ENCODE assay signal across 20 cellular contexts in the genomic region with DNA sequence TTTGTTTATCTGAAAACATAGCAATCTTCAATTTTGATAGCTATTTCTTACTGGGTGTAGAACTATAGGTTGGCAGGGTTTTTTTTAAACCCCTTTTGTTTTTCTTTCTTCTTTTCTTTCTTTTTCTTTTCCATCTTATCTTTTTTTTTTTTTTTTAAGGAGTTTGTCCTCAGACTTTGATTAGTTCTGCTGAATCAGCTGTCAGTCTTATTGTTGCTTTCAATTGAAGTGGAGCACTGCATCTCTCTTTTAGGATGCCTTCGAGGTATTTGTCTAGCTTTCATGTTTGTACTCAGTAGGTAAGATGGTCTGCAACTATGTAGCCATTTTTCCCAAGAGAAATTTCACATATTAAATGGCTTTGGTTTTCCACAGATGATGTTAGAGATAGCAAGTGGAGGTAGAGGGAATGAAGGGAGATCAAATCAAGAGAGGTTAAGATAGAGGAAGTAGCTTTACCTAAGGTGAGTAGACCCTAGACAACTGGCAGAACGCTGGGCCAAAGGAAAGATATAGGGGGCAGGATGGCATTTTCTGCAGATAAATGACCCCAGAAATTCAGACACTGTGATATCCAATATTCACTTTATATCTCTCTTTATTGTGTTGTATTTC.
DNase-seq lines count a peak whose midpoint lies in the region; ATAC-seq and TF ChIP-seq lines count a peak whose summit lies in the region.
"Had no signal": no experiment of that assay in that cellular context is flagged by ENCODE, and none has a peak within 500 bp of the region (broad histone marks: within the 10 kb centered on the region; RNA-seq: fewer than 3 reads in every experiment).

No MANE protein-coding gene starts in this region.

- no TSS peak for BruUV-seq in Panc1 (replicated peaks; lab: Mats Ljungman, UMichigan)

- POLR2A ChIA-PET in Panc1 (lab: Charles Lee) = interaction anchor here (0.6 to 0.7 kb wide), 3 partner anchors 21 to 243 kb away, joined by 3 read pairs; no protein-coding TSS in a partner anchor

- H3K36me3 ChIP-seq in heart right ventricle (no peaks in the 10 kb centered on the region), Panc1 (ENCODE audit: control insufficient read depth, insufficient read depth, low read length) (no peaks in the 10 kb centered on the region), subcutaneous abdominal adipose tissue (ENCODE audit: control insufficient read depth in 5 of 5, insufficient read depth in 5 of 5, low read length in 5 of 5) (no peaks in the 10 kb centered on the region)

- peaks cover 59% of the 10 kb centered on the region for H3K4me1 Mint-ChIP-seq in memory B cell

- H3K27ac Mint-ChIP-seq in memory B cell = peak overlapping the region; percentile 95
- H3K27ac Mint-ChIP-seq: activated T-cell treated with anti-CD3 and anti-CD28 coated beads, Interleukin-2, amount 50 U/mL, for 72 hours; type B pancreatic cell; WTC11 had no signal

- CTCF ChIA-PET in Panc1 (lab: Charles Lee) = no interaction called here

- no peak overlapping the region for H3K4me3 Mint-ChIP-seq in memory B cell
- H3K4me3 Mint-ChIP-seq: activated T-cell treated with anti-CD3 and anti-CD28 coated beads, Interleukin-2, amount 50 U/mL, for 72 hours; type B pancreatic cell; WTC11 had no signal

- no peaks in the 10 kb centered on the region for H3K9me3 Mint-ChIP-seq in memory B cell
- H3K9me3 Mint-ChIP-seq: activated naive CD8-positive, alpha-beta T cell treated with anti-CD3 and anti-CD28 coated beads, Interleukin-2, amount 50 U/mL, for 24 hours; T-helper 1 cell treated with Interleukin-12 subunit alpha and Interleukin-12 subunit beta and Interleukin-4 antibody, amounts not matched to agents 30 μg/mL and 1 μg/mL, for 36 hours; type B pancreatic cell; WTC11 had no signal

- in situ Hi-C loops in Panc1 (cut with HindIII; ENCODE audit: low pct_unique_long_range_greater_than_20kb, low sequenced_read_pairs) = no loop called here

- H3K27ac ChIP-seq in heart right ventricle (peak overlapping the region in 9 of 10 donors; percentile 27 to 92 (median 76)), Panc1 (ENCODE audit: low read length) (peak overlapping the region; percentile 100), subcutaneous abdominal adipose tissue (ENCODE audit: low read depth, low read length) (peak overlapping the region; percentile 62), dorsolateral prefrontal cortex (no peak overlapping the region)

- H3K9me3 ChIP-seq in heart right ventricle = no peaks in the 10 kb centered on the region
- no peaks in the 10 kb centered on the region for H3K9me3 ChIP-seq in Panc1 (ENCODE audit: control insufficient read depth, insufficient read depth, low read depth, low read length)
- no peaks in the 10 kb centered on the region for H3K9me3 ChIP-seq in subcutaneous abdominal adipose tissue (ENCODE audit: control insufficient read depth in 5 of 5, low read length in 5 of 5)

- intact Hi-C loops in heart right ventricle (cut with DNase I) = no loop called here
- intact Hi-C loops in left ventricle myocardium superior (cut with micrococcal nuclease) = no loop called here
- intact Hi-C loops in Panc1 (cut with micrococcal nuclease; ENCODE audit: unreplicated experiment) = no loop called here
- intact Hi-C loops in dorsolateral prefrontal cortex (cut with DNase I) = no loop called here

- H3K4me1 ChIP-seq in heart right ventricle = peaks cover 0 to 47% (median 29%) of the 10 kb centered on the region in 9 donors
- H3K4me1 ChIP-seq in Panc1 (ENCODE audit: control insufficient read depth, insufficient read depth, low read length) = peaks cover 41% of the 10 kb centered on the region
- H3K4me1 ChIP-seq in subcutaneous abdominal adipose tissue (ENCODE audit: control insufficient read depth in 5 of 5, insufficient read depth in 5 of 5, low read length in 5 of 5) = peaks cover 4 to 34% (median 32%) of the 10 kb centered on the region in 5 donors

- no peak for TF ChIP-seq CTCF in heart right ventricle (IDR thresholded peaks at IDR 0.05)
- TF ChIP-seq CTCF in Panc1 (IDR thresholded peaks at IDR 0.05) = no peak
- no peak for TF ChIP-seq CTCF in dorsolateral prefrontal cortex (IDR thresholded peaks at IDR 0.05 in 54 of 56, conservative IDR thresholded peaks at IDR 0.05 in 2 of 56; ENCODE audit: low read depth in 1 of 56, partially characterized antibody in 56 of 56)

- ATAC-seq in heart right ventricle (no peak), left ventricle myocardium superior (no peak), Panc1 (no peak), memory B cell (ENCODE audit: low read depth) (no peak), GM21381 (IDR thresholded peaks at IDR 0.05; ENCODE audit: unreplicated experiment) (no peak)
- ATAC-seq: activated naive CD8-positive, alpha-beta T cell treated with anti-CD3 and anti-CD28 coated beads, Interleukin-2, amount 50 U/mL, for 24 hours; activated T-cell treated with anti-CD3 and anti-CD28 coated beads, Interleukin-2, amount 50 U/mL, for 72 hours; WTC11 had no signal

- no peaks in the 10 kb centered on the region for H3K27me3 Mint-ChIP-seq in memory B cell
- H3K27me3 Mint-ChIP-seq: activated naive CD8-positive, alpha-beta T cell treated with anti-CD3 and anti-CD28 coated beads, Interleukin-2, amount 50 U/mL, for 24 hours; type B pancreatic cell had no signal

- H3K4me3 ChIP-seq in heart right ventricle (no peak overlapping the region), Panc1 (ENCODE audit: low read depth in 2 of 2, low read length in 2 of 2) (no peak overlapping the region), subcutaneous abdominal adipose tissue (ENCODE audit: low read depth in 1 of 5, low read length in 5 of 5) (no peak overlapping the region), dorsolateral prefrontal cortex (no peak overlapping the region)

- DNase-seq in heart right ventricle (no peak), left ventricle myocardium superior (no peak), Panc1 (ENCODE audit: low read depth, low spot score) (no peak), memory B cell (ENCODE audit: low spot score in 2 of 2) (no peak), dorsolateral prefrontal cortex (no peak), GM03348 (ENCODE audit: low spot score) (no peak)
- DNase-seq: ACHN; activated CD8-positive, alpha-beta memory T cell treated with anti-CD3 and anti-CD28 coated beads for 24 hours; activated naive CD8-positive, alpha-beta T cell treated with anti-CD3 and anti-CD28 coated beads, Interleukin-2, amount 50 U/mL, for 24 hours; activated T-cell treated with anti-CD3 and anti-CD28 coated beads, Interleukin-2, amount 50 U/mL, for 72 hours; NCI-H1048; NCI-H2081; NK-92 treated with Interleukin-12 subunit alpha and Interleukin-12 subunit beta, amount 100 ng/mL, for 24 hours; SHP77; stimulated activated naive CD4-positive, alpha-beta T cell treated with Interleukin-2 at 50 U/mL for 16 hours had no signal

- H3K27me3 ChIP-seq in heart right ventricle = no peaks in the 10 kb centered on the region
- no peaks in the 10 kb centered on the region for H3K27me3 ChIP-seq in Panc1 (ENCODE audit: control insufficient read depth, insufficient read depth, low read length)
- no peaks in the 10 kb centered on the region for H3K27me3 ChIP-seq in subcutaneous abdominal adipose tissue (ENCODE audit: control insufficient read depth in 5 of 5, insufficient read depth in 4 of 5, low read length in 5 of 5)
- no peaks in the 10 kb centered on the region for H3K27me3 ChIP-seq in dorsolateral prefrontal cortex

- WGBS in heart right ventricle, 2 donors = 90 to 92% methylated on average over 2 of the region's 2 CpGs

- no peak overlapping the region for H3K9ac ChIP-seq in subcutaneous abdominal adipose tissue (ENCODE audit: low read length in 5 of 5)

- H3K36me3 Mint-ChIP-seq in memory B cell = no peaks in the 10 kb centered on the region
- H3K36me3 Mint-ChIP-seq: type B pancreatic cell, WTC11 had no signal

Comparison
In these comparisons a context has a peak if more than half of its experiments do, and no peak if none do; other contexts are left out.
1. H3K27ac ChIP-seq: peak in heart right ventricle (9 of 10), Panc1 (single experiment) and subcutaneous abdominal adipose tissue (single experiment); none in dorsolateral prefrontal cortex (0 of 59).